In genomic region chr5:143931389-143931984, GRCh38 we compare ENCODE assay signal across 16 cellular contexts.
DNase-seq lines count a peak whose midpoint lies in the region; ATAC-seq, FAIRE-seq and TF ChIP-seq lines count a peak whose summit lies in the region.
"Had no signal": no experiment of that assay in that cellular context is flagged by ENCODE, and none has a peak within 500 bp of the region (broad histone marks: within the 10 kb centered on the region; RNA-seq: fewer than 3 reads in every experiment).

No MANE protein-coding gene starts in this region.

- H3K27me3 Mint-ChIP-seq in brain, result peaks cover 4% of the 10 kb centered on the region
- H3K27me3 Mint-ChIP-seq: IgD-negative memory B cell had no signal

- H3K4me2 ChIP-seq in HepG2 (ENCODE audit: low read depth, low read length), result no peak overlapping the region
- H3K4me2 ChIP-seq in mesendoderm (ENCODE audit: low read length), result no peak overlapping the region
- no peak overlapping the region for H3K4me2 ChIP-seq in smooth muscle cell

- no peaks in the 10 kb centered on the region; the same call in 1 of the 2 replicates for H3K9me3 ChIP-seq in HepG2 (ENCODE audit: low read length)
- no peaks in the 10 kb centered on the region for H3K9me3 ChIP-seq in right lobe of liver
- H3K9me3 ChIP-seq in lower lobe of right lung, result peaks cover 11% of the 10 kb centered on the region
- peaks cover 16% of the 10 kb centered on the region for H3K9me3 ChIP-seq in smooth muscle cell (replicated peaks; ENCODE audit: low read depth)
- H3K9me3 ChIP-seq: adrenal gland had no signal

- peak overlapping the region; percentile 66 for H2AK5ac ChIP-seq in mesendoderm (ENCODE audit: low read length)

- no peaks in the 10 kb centered on the region for H3K79me2 ChIP-seq in HepG2 (ENCODE audit: insufficient read depth, low read length)
- no peaks in the 10 kb centered on the region for H3K79me2 ChIP-seq in mesendoderm (ENCODE audit: control insufficient read depth, insufficient read depth, low read length)
- H3K79me2 ChIP-seq in smooth muscle cell (ENCODE audit: low read depth), result no peaks in the 10 kb centered on the region

- peak overlapping the region in 1 of 5 experiments; percentile 16 for H3K4me3 Mint-ChIP-seq in brain
- H3K4me3 Mint-ChIP-seq: activated CD8-positive, alpha-beta T cell treated with anti-CD3 and anti-CD28 coated beads, Interleukin-2, amount 10 ng/mL, durations not matched to agents 7 days and 5 days; IgD-negative memory B cell; naive B cell; stimulated activated naive B cell treated with anti-CD40 and anti-IgM and Interleukin-4, amounts not matched to agents 10 μg/mL and 1 μg/mL and 100 μg/mL, for 72 hours had no signal

- H3K4me1 ChIP-seq in HepG2 (ENCODE audit: insufficient read depth, low read length), result no peaks in the 10 kb centered on the region
- no peaks in the 10 kb centered on the region for H3K4me1 ChIP-seq in right lobe of liver
- no peaks in the 10 kb centered on the region for H3K4me1 ChIP-seq in mesendoderm (ENCODE audit: control insufficient read depth, low read depth, low read length)
- H3K4me1 ChIP-seq in lower lobe of right lung, result no peaks in the 10 kb centered on the region
- no peaks in the 10 kb centered on the region for H3K4me1 ChIP-seq in smooth muscle cell (ENCODE audit: low read depth)
- H3K4me1 ChIP-seq: adrenal gland had no signal

- H3K4ac ChIP-seq in mesendoderm (ENCODE audit: low read depth, low read length), result peak overlapping the region; percentile 20

- no peak for DNase-seq in HepG2 (ENCODE audit: low spot score)
- no peak for DNase-seq in right lobe of liver
- no peak for DNase-seq in mesendoderm
- DNase-seq in lower lobe of right lung, result no peak
- DNase-seq in smooth muscle cell (lab: John Stamatoyannopoulos, UW; ENCODE audit: unreplicated experiment), result no peak
- DNase-seq in D341Med (ENCODE audit: low spot score), result no peak
- DNase-seq: activated CD8-positive, alpha-beta T cell treated with anti-CD3 and anti-CD28 coated beads, Interleukin-2, amount 10 ng/mL, durations not matched to agents 7 days and 5 days; adrenal gland; COR-L47; naive B cell; NCI-H146; stimulated activated naive B cell treated with anti-CD40 and anti-IgM and Interleukin-4, amounts not matched to agents 10 μg/mL and 1 μg/mL and 100 μg/mL, for 72 hours had no signal

- H3K79me1 ChIP-seq in mesendoderm (ENCODE audit: low read length), result no peaks in the 10 kb centered on the region

- H4K5ac ChIP-seq in mesendoderm (ENCODE audit: low read length), result no peak overlapping the region

- H4K20me1 ChIP-seq in HepG2 (ENCODE audit: insufficient read depth, low read length) (no peaks in the 10 kb centered on the region), smooth muscle cell (ENCODE audit: low read depth) (no peaks in the 10 kb centered on the region)

- peaks cover 12% of the 10 kb centered on the region for H3K4me1 Mint-ChIP-seq in brain
- H3K4me1 Mint-ChIP-seq: IgD-negative memory B cell; naive B cell; stimulated activated naive B cell treated with anti-CD40 and anti-IgM and Interleukin-4, amounts not matched to agents 10 μg/mL and 1 μg/mL and 100 μg/mL, for 72 hours had no signal

- TF ChIP-seq CTCF in HepG2 (CRISPR knock-in tag; IDR thresholded peaks at IDR 0.05) (no peak), right lobe of liver (IDR thresholded peaks at IDR 0.05) (no peak), brain (conservative IDR thresholded peaks at IDR 0.05) (no peak), lower lobe of right lung (IDR thresholded peaks at IDR 0.05) (no peak), smooth muscle cell (IDR thresholded peaks at IDR 0.05; ENCODE audit: borderline replicate concordance, insufficient read depth, poor library complexity, severe bottlenecking) (no peak)

- POLR2A ChIA-PET in HepG2 (lab: Yijun Ruan, JAX), result no interaction called here

- no peak overlapping the region for H2BK120ac ChIP-seq in mesendoderm (ENCODE audit: low read depth, low read length)

- no peaks in the 10 kb centered on the region for H3K36me3 ChIP-seq in HepG2 (replicated peaks in 1 of 2; ENCODE audit: control insufficient read depth in 1 of 2, insufficient read depth in 2 of 2, low read length in 2 of 2)
- H3K36me3 ChIP-seq in right lobe of liver, result no peaks in the 10 kb centered on the region
- H3K36me3 ChIP-seq in mesendoderm (ENCODE audit: control insufficient read depth, insufficient read depth, low read length), result no peaks in the 10 kb centered on the region
- H3K36me3 ChIP-seq in lower lobe of right lung, result no peaks in the 10 kb centered on the region
- H3K36me3 ChIP-seq in smooth muscle cell (ENCODE audit: low read depth), result no peaks in the 10 kb centered on the region
- H3K36me3 ChIP-seq: adrenal gland had no signal

- H2AFZ ChIP-seq in HepG2 (ENCODE audit: low read length), result no peak overlapping the region
- H2AFZ ChIP-seq in smooth muscle cell (ENCODE audit: low read depth), result no peak overlapping the region

- peak overlapping the region; percentile 45 for H3K56ac ChIP-seq in mesendoderm (ENCODE audit: low read length)

- H3K9me3 Mint-ChIP-seq in brain, result peaks cover 16 to 43% (median 32%) of the 10 kb centered on the region in 5 experiments

- TF ChIP-seq POLR2A in HepG2 (IDR thresholded peaks at IDR 0.05; ENCODE audit: insufficient read depth in 1 of 2, low read depth in 2 of 2, low read length in 2 of 2), result no peak
- TF ChIP-seq POLR2A in right lobe of liver (IDR thresholded peaks at IDR 0.05), result no peak

- H3K23ac ChIP-seq in mesendoderm (ENCODE audit: low read length), result no peak overlapping the region

- ATAC-seq in HepG2 (no peak), right lobe of liver (no peak), lower lobe of right lung (no peak), GM21390 (IDR thresholded peaks at IDR 0.05; ENCODE audit: unreplicated experiment) (no peak)
- ATAC-seq: activated CD8-positive, alpha-beta T cell treated with anti-CD3 and anti-CD28 coated beads, Interleukin-2, amount 10 ng/mL, durations not matched to agents 7 days and 5 days; stimulated activated naive B cell treated with anti-CD40 and anti-IgM and Interleukin-4, amounts not matched to agents 10 μg/mL and 1 μg/mL and 100 μg/mL, for 72 hours had no signal

- in situ Hi-C loops in HepG2 (cut with HindIII; ENCODE audit: extremely low pct_ligation_motif_present, low pct_unique_long_range_greater_than_20kb), result no loop called here

- no peak for FAIRE-seq in HepG2 (lab: Jason Lieb, UNC)

- H3K36me3 Mint-ChIP-seq in brain, result no peaks in the 10 kb centered on the region
- H3K36me3 Mint-ChIP-seq: IgD-negative memory B cell had no signal

- H3K9ac ChIP-seq in HepG2 (ENCODE audit: insufficient read depth, low read depth, low read length) (no peak overlapping the region), mesendoderm (ENCODE audit: low read length) (no peak overlapping the region), smooth muscle cell (ENCODE audit: low read depth) (no peak overlapping the region)

- intact Hi-C loops in HepG2 (cut with micrococcal nuclease; ENCODE audit: unreplicated experiment), result no loop called here
- intact Hi-C loops in right lobe of liver (cut with DNase I), result no loop called here
- intact Hi-C loops in lower lobe of right lung (cut with DNase I), result no loop called here

- H2BK5ac ChIP-seq in mesendoderm (ENCODE audit: low read length), result peak overlapping the region; percentile 13

- 50% methylated on average over 4 of the region's 4 CpGs for WGBS in HepG2 (ENCODE audit: low lambda C conversion rate)
- 80% methylated on average over 1 of the region's 4 CpGs for WGBS in right lobe of liver (ENCODE audit: insufficient coverage, low coverage, low lambda C conversion rate, missing lambda C conversion rate)
- WGBS in mesendoderm (ENCODE audit: extremely low coverage, insufficient coverage, low lambda C conversion rate), result no CpG with 5 or more reads among the region's 4 CpGs
- 91% methylated on average over 4 of the region's 4 CpGs for WGBS in smooth muscle cell (ENCODE audit: low lambda C conversion rate)

- TF ChIP-seq EP300 in HepG2 (IDR thresholded peaks at IDR 0.05; ENCODE audit: low read depth in 2 of 2, low read length in 2 of 2), result no peak
- no peak for TF ChIP-seq EP300 in HepG2 (CRISPR knock-in tag; IDR thresholded peaks at IDR 0.05; ENCODE audit: borderline replicate concordance)

- H3K27me3 ChIP-seq in HepG2 (ENCODE audit: control insufficient read depth in 1 of 2, insufficient read depth in 2 of 2, low read length in 2 of 2), result no peaks in the 10 kb centered on the region
- H3K27me3 ChIP-seq in right lobe of liver, result no peaks in the 10 kb centered on the region
- H3K27me3 ChIP-seq in mesendoderm (ENCODE audit: insufficient read depth, low read length, poor library complexity), result no peaks in the 10 kb centered on the region
- no peaks in the 10 kb centered on the region for H3K27me3 ChIP-seq in lower lobe of right lung (ENCODE audit: low read depth)
- H3K27me3 ChIP-seq in smooth muscle cell (ENCODE audit: low read depth), result no peaks in the 10 kb centered on the region
- H3K27me3 ChIP-seq: adrenal gland had no signal

- CTCF ChIA-PET in HepG2 (lab: Yijun Ruan, JAX; ENCODE audit: low intra/inter-chr PET ratio, low total read pairs), result no interaction called here

- TF ChIP-seq RAD21 in HepG2 (CRISPR knock-in tag; IDR thresholded peaks at IDR 0.05), result no peak

- no peak overlapping the region for H4K8ac ChIP-seq in mesendoderm (ENCODE audit: low read depth, low read length)

- H3K27ac Mint-ChIP-seq in brain, result peak overlapping the region in 4 of 5 experiments; percentile 21 to 90 (median 42)
- H3K27ac Mint-ChIP-seq: activated CD8-positive, alpha-beta T cell treated with anti-CD3 and anti-CD28 coated beads, Interleukin-2, amount 10 ng/mL, durations not matched to agents 7 days and 5 days; IgD-negative memory B cell; naive B cell; stimulated activated naive B cell treated with anti-CD40 and anti-IgM and Interleukin-4, amounts not matched to agents 10 μg/mL and 1 μg/mL and 100 μg/mL, for 72 hours had no signal

- no peak overlapping the region for H3K4me3 ChIP-seq in HepG2 (replicated peaks in 1 of 3; ENCODE audit: insufficient read depth in 1 of 3, low read depth in 2 of 3, low read length in 3 of 3)
- no peak overlapping the region for H3K4me3 ChIP-seq in right lobe of liver
- H3K4me3 ChIP-seq in mesendoderm (ENCODE audit: low read length), result no peak overlapping the region
- H3K4me3 ChIP-seq in lower lobe of right lung, result no peak overlapping the region
- H3K4me3 ChIP-seq in smooth muscle cell, result no peak overlapping the region
- H3K4me3 ChIP-seq: adrenal gland, SK-N-MC had no signal

- H2BK15ac ChIP-seq in mesendoderm (replicated peaks; ENCODE audit: low read depth), result no peak overlapping the region

- no peaks in the 10 kb centered on the region for H3F3A ChIP-seq in smooth muscle cell (ENCODE audit: low read depth)

- H3K27ac ChIP-seq in HepG2 (ENCODE audit: extremely low read length, insufficient read depth, low read length) (no peak overlapping the region), right lobe of liver (no peak overlapping the region), mesendoderm (ENCODE audit: low read depth, low read length) (no peak overlapping the region), lower lobe of right lung (no peak overlapping the region), smooth muscle cell (ENCODE audit: low read depth) (no peak overlapping the region)
- H3K27ac ChIP-seq: adrenal gland, SK-N-MC had no signal

- H3K18ac ChIP-seq in mesendoderm (ENCODE audit: low read length), result no peak overlapping the region

- no TSS peak for BruUV-seq in HepG2 (replicated peaks; lab: Mats Ljungman, UMichigan)
